14 cellular contexts compared by ENCODE assay signal in the genomic region with DNA sequence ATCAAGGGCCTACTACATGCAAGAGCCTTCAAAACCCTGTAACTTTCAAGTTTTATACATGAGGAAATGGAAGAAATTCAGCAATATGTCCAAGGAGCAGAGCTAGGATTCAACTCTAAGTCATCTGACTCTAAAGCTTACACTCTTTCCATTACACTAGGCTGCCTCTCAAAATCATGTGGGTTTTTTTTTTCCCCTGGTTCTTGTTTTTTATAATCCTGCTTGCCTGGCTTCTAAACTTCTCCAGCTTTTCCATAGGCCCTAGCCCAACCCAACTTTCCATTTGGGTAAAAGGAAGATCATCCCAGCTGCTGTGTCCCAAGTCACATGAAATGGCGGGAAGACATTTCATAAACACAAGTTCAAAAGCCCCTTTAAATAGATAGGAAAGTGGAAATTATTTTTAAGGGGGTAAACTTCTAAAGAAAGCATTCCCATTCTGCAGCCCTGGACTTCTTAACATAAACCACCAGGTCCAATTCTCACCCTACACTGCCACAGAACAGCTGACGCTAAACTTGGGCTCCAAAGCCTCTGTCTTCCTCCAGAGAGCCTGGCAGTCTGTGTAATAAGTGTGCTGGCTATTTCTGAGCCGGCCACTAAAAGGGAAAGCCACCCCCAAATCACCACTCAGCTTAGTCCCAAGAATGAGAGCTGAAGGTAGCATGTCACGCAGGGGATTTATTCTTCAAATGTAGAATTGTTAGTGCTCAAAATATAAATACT. TPM values are rescaled to one million over a fixed set of nuclear protein-coding genes. Genes with fewer than 3 reads are reported as not detected.
DNase-seq lines count a peak whose midpoint lies in the region; ATAC-seq and TF ChIP-seq lines count a peak whose summit lies in the region.
"Had no signal": no experiment of that assay in that cellular context is flagged by ENCODE, and none has a peak within 500 bp of the region (broad histone marks: within the 10 kb centered on the region; RNA-seq: fewer than 3 reads in every experiment).

No MANE protein-coding gene starts in this region.

- no peak overlapping the region for H3K4me3 ChIP-seq in BLaER1 treated with 17β-estradiol and CSF1 and Interleukin-3, amounts not matched to agents 10 nM and 100 nM
- H3K4me3 ChIP-seq in OCI-LY1 (ENCODE audit: low read depth, low read length, poor library complexity, severe bottlenecking) (peak overlapping the region; percentile 17), neutrophil (ENCODE audit: low read depth in 1 of 2, low read length in 1 of 2) (no peak overlapping the region), uterus (no peak overlapping the region)

- no peaks in the 10 kb centered on the region for H3K27me3 ChIP-seq in BLaER1 treated with 17β-estradiol and CSF1 and Interleukin-3, amounts not matched to agents 10 nM and 100 nM
- no peaks in the 10 kb centered on the region for H3K27me3 ChIP-seq in OCI-LY1 (ENCODE audit: insufficient read depth, low read length)
- H3K27me3 ChIP-seq in neutrophil = no peaks in the 10 kb centered on the region
- H3K27me3 ChIP-seq in uterus = no peaks in the 10 kb centered on the region
- no peaks in the 10 kb centered on the region for H3K27me3 ChIP-seq in foreskin keratinocyte

- H3K27ac ChIP-seq in BLaER1 treated with 17β-estradiol and CSF1 and Interleukin-3, amounts not matched to agents 10 nM and 100 nM = peak overlapping the region in 1 of 11 experiments; percentile 7; a peak in 1 of 22 replicates
- H3K27ac ChIP-seq in OCI-LY1 (ENCODE audit: low read depth, low read length, poor library complexity, severe bottlenecking) = peak overlapping the region; percentile 96
- peak overlapping the region; percentile 56 for H3K27ac ChIP-seq in cingulate gyrus (ENCODE audit: low read depth, low read length)
- H3K27ac ChIP-seq in neutrophil = peak overlapping the region; percentile 19
- peak overlapping the region in 1 of 2 donors; percentile 95 for H3K27ac ChIP-seq in uterus
- no peak overlapping the region for H3K27ac ChIP-seq in foreskin keratinocyte

- no peaks in the 10 kb centered on the region for H3F3A ChIP-seq in OCI-LY1 (ENCODE audit: insufficient read depth, low read length)

- no peaks in the 10 kb centered on the region for H3K9me2 ChIP-seq in OCI-LY1 (ENCODE audit: low read depth, low read length)

- peaks cover 16% of the 10 kb centered on the region; the same call in 1 of the 2 replicates for H3K79me2 ChIP-seq in OCI-LY1 (ENCODE audit: insufficient read depth, low read length)

- no peak overlapping the region for H2AFZ ChIP-seq in OCI-LY1 (ENCODE audit: low read length)

- H3K9ac ChIP-seq in BLaER1 treated with 17β-estradiol and CSF1 and Interleukin-3, amounts not matched to agents 10 nM and 100 nM = no peak overlapping the region
- H3K9ac ChIP-seq in OCI-LY1 (ENCODE audit: low read length) = peak overlapping the region; percentile 49; the same call in 1 of the 2 replicates

- peaks cover 0 to 29% (median 10%) of the 10 kb centered on the region in 11 experiments; a peak in 10 of 22 replicates for H3K36me3 ChIP-seq in BLaER1 treated with 17β-estradiol and CSF1 and Interleukin-3, amounts not matched to agents 10 nM and 100 nM
- H3K36me3 ChIP-seq in OCI-LY1 (ENCODE audit: insufficient read depth, low read length) (peaks cover 28% of the 10 kb centered on the region), neutrophil (peaks cover 37% of the 10 kb centered on the region), uterus (no peaks in the 10 kb centered on the region)

- intact Hi-C loops in uterus (cut with DNase I; ENCODE audit: low total_unique reads) = no loop called here

- no peaks in the 10 kb centered on the region for H3K9me3 ChIP-seq in BLaER1 treated with 17β-estradiol and CSF1 and Interleukin-3, amounts not matched to agents 10 nM and 100 nM (replicated peaks in 1 of 11)
- no peaks in the 10 kb centered on the region for H3K9me3 ChIP-seq in OCI-LY1 (ENCODE audit: low read length)
- H3K9me3 ChIP-seq in neutrophil = no peaks in the 10 kb centered on the region
- H3K9me3 ChIP-seq in uterus = no peaks in the 10 kb centered on the region

- ATAC-seq in foreskin keratinocyte (no peak), HG02763 (IDR thresholded peaks at IDR 0.05; ENCODE audit: unreplicated experiment) (no peak), GM21515 (IDR thresholded peaks at IDR 0.05; ENCODE audit: unreplicated experiment) (no peak)

- H4K20me1 ChIP-seq in BLaER1 treated with 17β-estradiol and CSF1 and Interleukin-3, amounts not matched to agents 10 nM and 100 nM = peaks cover 0 to 26% (median 16%) of the 10 kb centered on the region in 11 experiments; a peak in 13 of 22 replicates
- no peaks in the 10 kb centered on the region for H4K20me1 ChIP-seq in OCI-LY1 (ENCODE audit: insufficient read depth, low read length)

- TF ChIP-seq POLR2A in uterus (IDR thresholded peaks at IDR 0.05) = no peak

- TF ChIP-seq CTCF in OCI-LY1 (IDR thresholded peaks at IDR 0.05; ENCODE audit: low read length) (no peak), neutrophil (IDR thresholded peaks at IDR 0.05) (no peak), uterus (IDR thresholded peaks at IDR 0.05) (no peak), foreskin keratinocyte (conservative IDR thresholded peaks at IDR 0.05) (no peak)

- DNase-seq in uterus (no peak), foreskin keratinocyte (no peak)
- DNase-seq: foreskin fibroblast, GDM1, HCEC 1CT, kidney, NCI-H510A, nucleus accumbens had no signal

- peaks cover 42 to 81% (median 57%) of the 10 kb centered on the region in 10 experiments for H3K4me1 ChIP-seq in BLaER1 treated with 17β-estradiol and CSF1 and Interleukin-3, amounts not matched to agents 10 nM and 100 nM
- H3K4me1 ChIP-seq in OCI-LY1 (ENCODE audit: insufficient read depth, low read length, severe bottlenecking) (no peaks in the 10 kb centered on the region), neutrophil (ENCODE audit: control insufficient read depth in 1 of 2, insufficient read depth in 1 of 2, low read depth in 1 of 2, low read length in 1 of 2) (peaks cover 0 to 4% of the 10 kb centered on the region in 2 experiments), uterus (peaks cover 22 to 38% of the 10 kb centered on the region in 2 donors), foreskin keratinocyte (peaks cover 24% of the 10 kb centered on the region)

- H3K4me2 ChIP-seq in BLaER1 treated with 17β-estradiol and CSF1 and Interleukin-3, amounts not matched to agents 10 nM and 100 nM = peak overlapping the region in 9 of 11 experiments; percentile 6 to 63 (median 40); a peak in 9 of 22 replicates
- H3K4me2 ChIP-seq in OCI-LY1 (ENCODE audit: low read length) = peak overlapping the region; percentile 46; the same call in 1 of the 2 replicates

RNA-seq across cellular contexts. Expression of a gene that starts 46.9 kb away (rescaled TPM):
- total RNA-seq in uterus = 100 to 1,000 TPM in 1 of 4 donors, 10 to 100 TPM in 3; 29.7 to 117 (median 44.9) TPM
- total RNA-seq in foreskin keratinocyte = 11.7 and 11.9 TPM in 2 replicates
- 3.5 and 3.9 TPM in 2 replicates for polyA plus RNA-seq in foreskin keratinocyte
